In the genomic region with DNA sequence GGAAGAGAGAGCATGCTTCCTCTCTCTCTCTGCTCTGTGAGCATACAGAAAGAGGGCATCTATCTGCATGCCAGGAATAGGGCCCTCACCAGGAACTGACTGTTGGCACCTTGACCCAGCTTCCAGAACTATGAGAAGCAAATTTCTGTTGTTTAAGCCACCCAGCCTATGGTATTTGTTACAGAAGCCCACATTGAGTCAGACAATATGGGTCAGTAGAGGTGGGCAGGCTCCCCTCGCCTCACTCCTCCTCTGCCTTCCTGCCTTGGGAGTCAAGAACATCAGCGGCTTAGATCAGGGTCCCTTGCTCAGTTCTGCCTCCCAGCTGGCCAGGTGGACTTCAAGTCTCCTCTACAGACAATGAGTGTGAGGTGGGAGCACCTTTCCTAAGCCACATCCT, we compare ENCODE assay signal across 15 cellular contexts.
"Had no signal": no experiment of that assay in that cellular context is flagged by ENCODE, and none has a peak within 500 bp of the region (broad histone marks: within the 10 kb centered on the region; RNA-seq: fewer than 3 reads in every experiment).

No MANE protein-coding gene starts in this region.

- H3K9me3 ChIP-seq: adrenal gland, ovary had no signal

- H3K27ac Mint-ChIP-seq: activated CD4-positive, alpha-beta memory T cell treated with anti-CD3 and anti-CD28 coated beads, Interleukin-2, amount 10 ng/mL, durations not matched to agents 7 days and 5 days; activated naive CD4-positive, alpha-beta T cell treated with anti-CD3 and anti-CD28 coated beads, Interleukin-2, amount 50 U/mL, for 24 hours; T-helper 1 cell treated with Interleukin-12 subunit alpha and Interleukin-12 subunit beta and Interleukin-4 antibody, amounts not matched to agents 30 μg/mL and 1 μg/mL, for 36 hours had no signal

- H3K27ac ChIP-seq: adrenal gland, coronary artery, ovary, right lobe of liver, VCaP had no signal

- H3K9me3 Mint-ChIP-seq: activated CD4-positive, alpha-beta memory T cell treated with anti-CD3 and anti-CD28 coated beads, Interleukin-2, amount 10 ng/mL, durations not matched to agents 7 days and 5 days; activated T-cell treated with anti-CD3 and anti-CD28 coated beads, Interleukin-2, amount 50 U/mL, for 4 hours; T-helper 1 cell treated with Interleukin-12 subunit alpha and Interleukin-12 subunit beta and Interleukin-4 antibody, amounts not matched to agents 30 μg/mL and 1 μg/mL, for 36 hours had no signal

- ATAC-seq: activated T-cell treated with anti-CD3 and anti-CD28 coated beads, Interleukin-2, amount 50 U/mL, for 4 hours; right lobe of liver had no signal

- H3K4me1 Mint-ChIP-seq: activated CD4-positive, alpha-beta memory T cell treated with anti-CD3 and anti-CD28 coated beads, Interleukin-2, amount 10 ng/mL, durations not matched to agents 7 days and 5 days; activated naive CD4-positive, alpha-beta T cell treated with anti-CD3 and anti-CD28 coated beads, Interleukin-2, amount 50 U/mL, for 24 hours had no signal

- DNase-seq: activated CD4-positive, alpha-beta memory T cell treated with anti-CD3 and anti-CD28 coated beads, Interleukin-2, amount 10 ng/mL, durations not matched to agents 7 days and 5 days; activated CD4-positive, alpha-beta T cell treated with anti-CD3 and anti-CD28 coated beads for 1 hour; activated effector memory CD4-positive, alpha-beta T cell treated with Interleukin-2 at 50 U/mL for 16 hours; activated T-cell treated with anti-CD3 and anti-CD28 coated beads, Interleukin-2, amount 50 U/mL, for 4 hours; adrenal gland; central memory CD4-positive, alpha-beta T cell; effector CD4-positive, alpha-beta T cell; foreskin melanocyte; right lobe of liver; stimulated activated CD4-positive, alpha-beta T cell treated with anti-CD3 and anti-CD28 coated beads, Interleukin-1b, Interleukin-23, amount 100 ng/mL, for 48 hours had no signal

- H3K4me3 ChIP-seq: adrenal gland, coronary artery, ovary, right lobe of liver had no signal

- H3K27me3 ChIP-seq: adrenal gland, ovary, right lobe of liver had no signal

- H3K4me1 ChIP-seq: adrenal gland, right lobe of liver had no signal

- H3K4me3 Mint-ChIP-seq: activated CD4-positive, alpha-beta memory T cell treated with anti-CD3 and anti-CD28 coated beads, Interleukin-2, amount 10 ng/mL, durations not matched to agents 7 days and 5 days; activated naive CD4-positive, alpha-beta T cell treated with anti-CD3 and anti-CD28 coated beads, Interleukin-2, amount 50 U/mL, for 24 hours; activated T-cell treated with anti-CD3 and anti-CD28 coated beads, Interleukin-2, amount 50 U/mL, for 4 hours; T-helper 1 cell treated with Interleukin-12 subunit alpha and Interleukin-12 subunit beta and Interleukin-4 antibody, amounts not matched to agents 30 μg/mL and 1 μg/mL, for 36 hours had no signal

- H3K36me3 ChIP-seq: adrenal gland, ovary, right lobe of liver had no signal
